ENCODE assay signal across 8 cellular contexts in the genomic region with DNA sequence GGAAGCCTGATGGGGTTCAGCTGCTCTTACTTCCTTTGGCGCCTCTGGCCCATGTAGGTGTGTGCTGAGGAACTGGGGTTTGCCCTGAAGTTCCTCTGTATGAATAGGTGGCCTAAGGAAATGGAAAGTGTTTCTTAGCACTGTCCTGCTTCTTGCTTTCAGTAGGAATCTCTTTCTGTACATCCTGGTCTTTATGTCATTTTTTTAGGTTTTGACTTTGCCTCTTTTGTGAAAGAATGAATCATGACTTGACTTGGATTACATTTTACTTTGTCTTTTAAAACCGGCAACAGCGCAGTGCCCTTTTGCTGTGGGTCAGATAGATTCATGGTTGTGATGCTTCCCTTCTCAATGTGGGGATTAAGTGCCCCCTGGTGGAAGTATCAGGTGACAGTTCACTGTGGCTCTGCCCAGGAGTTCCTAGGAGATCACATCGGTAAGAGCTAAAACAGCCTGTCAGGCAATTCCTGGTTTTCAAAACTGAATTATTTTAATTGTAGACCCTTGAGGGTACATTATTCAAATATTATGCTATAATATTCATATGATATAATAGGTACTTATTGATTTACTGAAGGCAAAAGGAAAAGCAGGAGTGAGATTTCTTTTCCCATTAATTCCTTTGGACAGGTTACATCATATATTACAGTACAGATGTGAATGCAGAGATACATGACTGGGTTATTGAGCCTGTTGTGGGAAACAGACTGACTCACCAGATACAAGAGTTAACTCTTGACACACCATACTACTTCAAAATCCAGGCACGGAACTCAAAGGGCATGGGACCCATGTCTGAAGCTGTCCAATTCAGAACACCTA.
DNase-seq lines count a peak whose midpoint lies in the region; ATAC-seq and TF ChIP-seq lines count a peak whose summit lies in the region.

No MANE protein-coding gene starts in this region.

- H3K9ac ChIP-seq in HUES48 (ENCODE audit: low read depth, low read length) = no peak overlapping the region

- peaks cover 28% of the 10 kb centered on the region for H3K36me3 ChIP-seq in HUES48 (ENCODE audit: control insufficient read depth, insufficient read depth, low read length)
- no peaks in the 10 kb centered on the region for H3K36me3 ChIP-seq in ovary

- H3K4me1 ChIP-seq in HUES48 (ENCODE audit: control insufficient read depth, insufficient read depth, low read length) = peaks cover 4% of the 10 kb centered on the region
- H3K4me1 ChIP-seq in ovary (ENCODE audit: insufficient read depth) = no peaks in the 10 kb centered on the region

- no peak for TF ChIP-seq POLR2A in ovary (IDR thresholded peaks at IDR 0.05)

- H3K4me3 ChIP-seq in HUES48 (ENCODE audit: low read depth, low read length) = no peak overlapping the region
- no peak overlapping the region for H3K4me3 ChIP-seq in ovary

- TF ChIP-seq EP300 in ovary (IDR thresholded peaks at IDR 0.05) = no peak

- H3K27ac ChIP-seq in HUES48 (ENCODE audit: low read depth, low read length) (peak overlapping the region; percentile 9), ovary (no peak overlapping the region)

- H3K9me3 ChIP-seq in HUES48 (ENCODE audit: control insufficient read depth, insufficient read depth, low read length) (no peaks in the 10 kb centered on the region), ovary (no peaks in the 10 kb centered on the region)

- ATAC-seq in GM21825 (IDR thresholded peaks at IDR 0.05; ENCODE audit: unreplicated experiment) = no peak

- WGBS in ovary, 3 donors = 36 to 39% (median 39%) methylated on average over 5 of the region's 5 CpGs

- TF ChIP-seq CTCF in ovary (IDR thresholded peaks at IDR 0.05) = peak; percentile 44 to 61 (median 47)

- DNase-seq in ELF-1 (ENCODE audit: low read depth, low spot score) (peak; percentile 60), OCI-M1 (lab: John Stamatoyannopoulos, UW) (peak; percentile 62), globus pallidus (ENCODE audit: low spot score) (peak; percentile 65), ovary (peak; percentile 39 to 61 (median 40)), DMS153 treated with DMSO at 0.1 percent for 48 hours (lab: John Stamatoyannopoulos, UW; ENCODE audit: unreplicated experiment) (no peak)
- peak; percentile 12 for DNase-seq in activated effector memory CD4-positive, alpha-beta T cell treated with Interleukin-2 at 50 U/mL for 16 hours

- H3K27me3 ChIP-seq in HUES48 (ENCODE audit: control insufficient read depth, insufficient read depth, low read length) (no peaks in the 10 kb centered on the region), ovary (no peaks in the 10 kb centered on the region)

- intact Hi-C loops in ovary (cut with DNase I) = no loop called here
